Comparison of ENCODE assay signal across 20 cellular contexts in genomic region chr16:53156516-53156915, GRCh38.
DNase-seq lines count a peak whose midpoint lies in the region; ATAC-seq lines count a peak whose summit lies in the region.
"Had no signal": no experiment of that assay in that cellular context is flagged by ENCODE, and none has a peak within 500 bp of the region (broad histone marks: within the 10 kb centered on the region; RNA-seq: fewer than 3 reads in every experiment).

No MANE protein-coding gene starts in this region.

- ATAC-seq in HG03469 (IDR thresholded peaks at IDR 0.05; ENCODE audit: unreplicated experiment) = no peak
- ATAC-seq in GM18861 (IDR thresholded peaks at IDR 0.05; ENCODE audit: unreplicated experiment) = no peak
- ATAC-seq: Right ventricle myocardium inferior, sciatic nerve had no signal

- peak; percentile 7 for DNase-seq in NCI-H2227 (lab: John Stamatoyannopoulos, UW; ENCODE audit: unreplicated experiment)
- DNase-seq in NCI-H2227 treated with DMSO at 0.1 percent for 48 hours (lab: John Stamatoyannopoulos, UW) = no peak
- DNase-seq in astrocyte of the hippocampus (ENCODE audit: low read depth, low spot score) = peak; percentile 75
- peak; percentile 59 for DNase-seq in iris pigment epithelial cell (ENCODE audit: low read depth)
- no peak for DNase-seq in DMS53 (lab: John Stamatoyannopoulos, UW)
- DNase-seq in SHP77 (lab: John Stamatoyannopoulos, UW) = no peak
- DNase-seq: activated B cell treated with CpG ODN at 0.5 μM for 24 hours, BE2C, DND-41, H9, left ventricle myocardium inferior, midbrain, NCI-H1105 treated with DMSO at 0.1 percent for 48 hours, NCI-H2029 treated with DMSO at 0.1 percent for 48 hours, NCI-H345, nephron progenitor cell had no signal

Comparison
In these comparisons a context has a peak if more than half of its experiments do, and no peak if none do; other contexts are left out.
1. DNase-seq: peak in NCI-H2227 (single experiment), astrocyte of the hippocampus (single experiment) and iris pigment epithelial cell (single experiment); none in NCI-H2227 treated with DMSO at 0.1 percent for 48 hours (single experiment), DMS53 (single experiment) and SHP77 (0 of 2).